8 cellular contexts compared by ENCODE assay signal in the genomic region with DNA sequence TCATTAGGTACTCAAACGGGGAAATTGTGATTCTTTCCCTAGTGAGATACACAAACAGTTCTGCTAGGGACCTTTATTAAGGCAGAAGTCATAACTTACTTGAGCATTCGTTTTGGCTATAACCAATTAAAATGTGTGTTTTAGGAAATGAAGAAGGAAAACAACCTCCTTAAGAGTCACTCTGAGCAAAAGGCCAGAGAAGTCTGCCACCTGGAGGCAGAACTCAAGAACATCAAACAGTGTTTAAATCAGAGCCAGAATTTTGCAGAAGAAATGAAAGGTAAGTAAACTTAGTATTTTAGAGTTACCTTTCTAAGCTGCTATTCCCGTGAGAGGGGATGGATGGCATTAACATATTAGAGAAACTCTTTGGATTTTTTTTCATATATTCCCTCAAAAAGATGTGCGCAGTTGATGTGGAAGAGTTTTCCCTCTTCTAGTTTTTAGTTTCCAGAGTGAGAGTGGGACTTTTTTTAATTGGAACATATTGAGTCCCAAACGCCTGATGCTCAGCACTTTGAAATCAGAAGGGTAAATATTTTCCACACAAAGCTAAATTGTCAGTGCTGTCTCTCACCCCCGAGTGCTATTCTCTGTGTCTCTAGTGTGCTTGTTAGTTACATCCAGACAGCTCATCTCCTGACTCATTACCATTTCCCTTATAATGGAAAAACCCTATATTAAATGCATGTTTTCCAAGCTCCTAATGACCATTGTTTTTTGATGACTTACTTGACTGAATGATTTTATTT. TPM values are rescaled to one million over a fixed set of nuclear protein-coding genes. Genes with fewer than 3 reads are reported as not detected.
DNase-seq lines count a peak whose midpoint lies in the region; ATAC-seq and TF ChIP-seq lines count a peak whose summit lies in the region.

No MANE protein-coding gene starts in this region.

- H3K4me3 Mint-ChIP-seq in activated naive CD4-positive, alpha-beta T cell treated with anti-CD3 and anti-CD28 coated beads for 36 hours, result no peak overlapping the region

- H3K4me1 ChIP-seq in MM.1S (ENCODE audit: low read length) (no peaks in the 10 kb centered on the region), vagina (no peaks in the 10 kb centered on the region)

- no peaks in the 10 kb centered on the region for H3K9me2 ChIP-seq in MM.1S (replicated peaks; ENCODE audit: insufficient read depth, low read length)

- no peaks in the 10 kb centered on the region for H3K27me3 ChIP-seq in MM.1S (replicated peaks; ENCODE audit: insufficient read depth, low read length)
- no peaks in the 10 kb centered on the region for H3K27me3 ChIP-seq in vagina

- DNase-seq in activated naive CD4-positive, alpha-beta T cell treated with anti-CD3 and anti-CD28 coated beads for 36 hours, result peak; percentile 32
- DNase-seq in activated naive CD4-positive, alpha-beta T cell (lab: John Stamatoyannopoulos, UW), result no peak
- DNase-seq in MM.1S (peak; percentile 50), iPS-NIHi7 (ENCODE audit: extremely low spot score) (peak; percentile 44), vagina (ENCODE audit: extremely low spot score in 2 of 2) (no peak)
- DNase-seq in activated naive CD4-positive, alpha-beta T cell treated with anti-CD3 and anti-CD28 coated beads, Interleukin-2, amount 50 U/mL, for 72 hours (ENCODE audit: low spot score in 2 of 2), result no peak

- H3K36me3 ChIP-seq in MM.1S (replicated peaks; ENCODE audit: insufficient read depth, low read length), result peaks cover 46% of the 10 kb centered on the region
- no peaks in the 10 kb centered on the region for H3K36me3 ChIP-seq in vagina

- no peaks in the 10 kb centered on the region for H3F3A ChIP-seq in MM.1S (ENCODE audit: insufficient read depth, low read length)

- no peaks in the 10 kb centered on the region for H3K9me3 Mint-ChIP-seq in activated naive CD4-positive, alpha-beta T cell treated with anti-CD3 and anti-CD28 coated beads for 36 hours
- no peaks in the 10 kb centered on the region for H3K9me3 Mint-ChIP-seq in activated naive CD4-positive, alpha-beta T cell treated with anti-CD3 and anti-CD28 coated beads, Interleukin-2, amount 50 U/mL, for 72 hours

- peak; percentile 87 for ATAC-seq in GM21367 (IDR thresholded peaks at IDR 0.05; ENCODE audit: unreplicated experiment)
- ATAC-seq in activated naive CD4-positive, alpha-beta T cell treated with anti-CD3 and anti-CD28 coated beads, Interleukin-2, amount 50 U/mL, for 72 hours, result peak; percentile 39 to 55
- ATAC-seq in GM21723 (IDR thresholded peaks at IDR 0.05; ENCODE audit: unreplicated experiment), result no peak

- H3K36me3 Mint-ChIP-seq in activated naive CD4-positive, alpha-beta T cell treated with anti-CD3 and anti-CD28 coated beads for 36 hours (ENCODE audit: low read depth), result peaks cover 38% of the 10 kb centered on the region
- peaks cover 21 to 53% of the 10 kb centered on the region in 2 donors for H3K36me3 Mint-ChIP-seq in activated naive CD4-positive, alpha-beta T cell treated with anti-CD3 and anti-CD28 coated beads, Interleukin-2, amount 50 U/mL, for 72 hours

- intact Hi-C loops in activated naive CD4-positive, alpha-beta T cell treated with anti-CD3 and anti-CD28 coated beads for 36 hours (cut with micrococcal nuclease), result loop anchor here (1.0 kb wide), 1 partner anchor 197 kb away; no protein-coding TSS in a partner anchor
- intact Hi-C loops in vagina (cut with DNase I), result no loop called here

- H3K4me3 ChIP-seq in MM.1S (ENCODE audit: low read length) (no peak overlapping the region), vagina (no peak overlapping the region)

- no peak for TF ChIP-seq POLR2A in vagina (IDR thresholded peaks at IDR 0.05)

- no peaks in the 10 kb centered on the region for H3K79me2 ChIP-seq in MM.1S (ENCODE audit: low read length)

- H3K4me2 ChIP-seq in MM.1S (ENCODE audit: low read depth, low read length), result no peak overlapping the region

- TF ChIP-seq CTCF in MM.1S (IDR thresholded peaks at IDR 0.05; ENCODE audit: low read length) (peak; percentile 67), vagina (IDR thresholded peaks at IDR 0.05) (peak; percentile 3 to 37 (median 31))

- no peak overlapping the region for H2AFZ ChIP-seq in MM.1S (ENCODE audit: low read length)

- H3K27me3 Mint-ChIP-seq in activated naive CD4-positive, alpha-beta T cell treated with anti-CD3 and anti-CD28 coated beads for 36 hours (ENCODE audit: low read depth), result no peaks in the 10 kb centered on the region

- H3K27ac ChIP-seq in MM.1S (ENCODE audit: low read length) (no peak overlapping the region), vagina (no peak overlapping the region)

- H3K4me1 Mint-ChIP-seq in activated naive CD4-positive, alpha-beta T cell treated with anti-CD3 and anti-CD28 coated beads for 36 hours (ENCODE audit: low read depth), result peaks cover 38% of the 10 kb centered on the region

- H3K9me3 ChIP-seq in MM.1S (replicated peaks; ENCODE audit: insufficient read depth, low read length), result no peaks in the 10 kb centered on the region
- H3K9me3 ChIP-seq in vagina, result no peaks in the 10 kb centered on the region

- peak overlapping the region; percentile 37 for H3K27ac Mint-ChIP-seq in activated naive CD4-positive, alpha-beta T cell treated with anti-CD3 and anti-CD28 coated beads for 36 hours
- peak overlapping the region; percentile 78 to 79 for H3K27ac Mint-ChIP-seq in activated naive CD4-positive, alpha-beta T cell treated with anti-CD3 and anti-CD28 coated beads, Interleukin-2, amount 50 U/mL, for 72 hours

- no peaks in the 10 kb centered on the region for H4K20me1 ChIP-seq in MM.1S (ENCODE audit: insufficient read depth, low read length)

- CTCF ChIA-PET in activated naive CD4-positive, alpha-beta T cell treated with anti-CD3 and anti-CD28 coated beads for 36 hours (lab: Charles Lee), result interaction anchor here (0.6 to 1.7 kb wide), 8 partner anchors 9 to 695 kb away, joined by 3 to 11 read pairs (median 4); no protein-coding TSS in a partner anchor

- no peak overlapping the region for H3K9ac ChIP-seq in MM.1S (ENCODE audit: low read length)

RNA-seq across cellular contexts. Expression of a gene that starts 34.9 kb away (rescaled TPM):
- total RNA-seq in activated naive CD4-positive, alpha-beta T cell treated with anti-CD3 and anti-CD28 coated beads for 36 hours, result 100 to 1,000 TPM; 116 to 128 TPM
- 10 to 100 TPM; 74.2 to 87.0 TPM for total RNA-seq in activated naive CD4-positive, alpha-beta T cell treated with anti-CD3 and anti-CD28 coated beads, Interleukin-2, amount 50 U/mL, for 72 hours
- total RNA-seq in vagina, result 6.4 TPM

Comparison
In these comparisons a context has a peak if more than half of its experiments do, and no peak if none do; other contexts are left out.
1. DNase-seq: peak in activated naive CD4-positive, alpha-beta T cell treated with anti-CD3 and anti-CD28 coated beads for 36 hours (single experiment), MM.1S (single experiment) and iPS-NIHi7 (single experiment); none in activated naive CD4-positive, alpha-beta T cell (0 of 4), activated naive CD4-positive, alpha-beta T cell treated with anti-CD3 and anti-CD28 coated beads, Interleukin-2, amount 50 U/mL, for 72 hours (0 of 2) and vagina (0 of 2).
2. RNA of a gene that starts 34.9 kb away (total RNA-seq): 116 to 128 TPM in activated naive CD4-positive, alpha-beta T cell treated with anti-CD3 and anti-CD28 coated beads for 36 hours and 74.2 to 87.0 TPM in activated naive CD4-positive, alpha-beta T cell treated with anti-CD3 and anti-CD28 coated beads, Interleukin-2, amount 50 U/mL, for 72 hours; 6.4 TPM in vagina (single experiment); every median in the first group is over 10 times any median in the second.